8 cellular contexts compared by ENCODE assay signal in genomic region chr1:248838357-248839167, GRCh38. TPM values are rescaled to one million over a fixed set of nuclear protein-coding genes. Genes with fewer than 3 reads are reported as not detected.
DNase-seq lines count a peak whose midpoint lies in the region; ATAC-seq and TF ChIP-seq lines count a peak whose summit lies in the region.

No MANE protein-coding gene starts in this region.

- no peak for TF ChIP-seq EP300 in esophagus muscularis mucosa (IDR thresholded peaks at IDR 0.05)

- DNase-seq in DMS153 treated with DMSO at 0.1 percent for 48 hours (lab: John Stamatoyannopoulos, UW; ENCODE audit: unreplicated experiment) = peak; percentile 85
- DNase-seq in HuH-7 (ENCODE audit: low spot score) = peak; percentile 87
- peak; percentile 96 for DNase-seq in OCI-M1 (lab: John Stamatoyannopoulos, UW)
- DNase-seq in activated T-cell treated with anti-CD3 and anti-CD28 coated beads, Interleukin-2, amount 50 U/mL, for 48 hours = peak; percentile 91 to 92
- peak; percentile 97 for DNase-seq in esophagus muscularis mucosa (ENCODE audit: extremely low spot score)
- peak; percentile 90 for DNase-seq in myocyte (ENCODE audit: low read depth)
- DNase-seq in stimulated activated CD8-positive, alpha-beta memory T cell treated with anti-CD3 and anti-CD28 coated beads, Interleukin-7, amount 100 ng/mL, for 48 hours (ENCODE audit: extremely low read depth in 1 of 2, low read depth in 1 of 2) = peak; percentile 62 to 72

- TF ChIP-seq POLR2A in esophagus muscularis mucosa (IDR thresholded peaks at IDR 0.05; ENCODE audit: low read depth) = peak; percentile 83

- peak overlapping the region; percentile 98 to 100 (median 100) for H3K27ac ChIP-seq in esophagus muscularis mucosa (replicated peaks in 1 of 4)

- peak overlapping the region; percentile 87 to 94 (median 94) for H3K4me3 ChIP-seq in esophagus muscularis mucosa

- peaks cover 0 to 4% (median 0%) of the 10 kb centered on the region in 4 donors for H3K36me3 ChIP-seq in esophagus muscularis mucosa

- ATAC-seq in GM21526 (IDR thresholded peaks at IDR 0.05; ENCODE audit: low FRiP score, unreplicated experiment) = peak; percentile 63

- 1% methylated on average over 24 of the region's 82 CpGs for WGBS in esophagus muscularis mucosa

- H3K9me3 ChIP-seq in esophagus muscularis mucosa = no peaks in the 10 kb centered on the region

- H3K27me3 ChIP-seq in esophagus muscularis mucosa = peaks cover 0 to 12% (median 0%) of the 10 kb centered on the region in 4 donors

- peaks cover 52 to 54% (median 53%) of the 10 kb centered on the region in 4 donors for H3K4me1 ChIP-seq in esophagus muscularis mucosa

- no peak for TF ChIP-seq CTCF in esophagus muscularis mucosa (IDR thresholded peaks at IDR 0.05)

- intact Hi-C loops in esophagus muscularis mucosa (cut with DNase I) = no loop called here

RNA-seq across cellular contexts. Expression of gene ZNF672, which starts 0.5 kb away (rescaled TPM):
- total RNA-seq in esophagus muscularis mucosa = 10 to 100 TPM; 30.3 to 46.4 (median 39.3) TPM
- total RNA-seq in myocyte = 38.9 and 43.4 TPM in 2 replicates
- polyA plus RNA-seq in myocyte (2012) = 16.3 TPM

RNA-seq across cellular contexts. Expression of gene SH3BP5L, which starts 12.8 kb away (rescaled TPM):
- total RNA-seq in esophagus muscularis mucosa = 10 to 100 TPM; 19.9 to 36.2 (median 28.3) TPM
- total RNA-seq in myocyte = 26.5 and 30.9 TPM in 2 replicates
- polyA plus RNA-seq in myocyte (2012) = 39.9 TPM

RNA-seq across cellular contexts. Expression of gene ZNF692, which starts 20.3 kb away (rescaled TPM):
- 10 to 100 TPM; 19.4 to 37.3 (median 30.5) TPM for total RNA-seq in esophagus muscularis mucosa
- 54.0 and 61.7 TPM in 2 replicates for total RNA-seq in myocyte
- polyA plus RNA-seq in myocyte (2012) = 34.1 TPM

Comparison
In these comparisons a context has a peak if more than half of its experiments do, and no peak if none do; other contexts are left out.
1. Peak in every context shown above with its lines: DNase-seq, ATAC-seq, H3K4me3 ChIP-seq and H3K27ac ChIP-seq.